ENCODE assay signal across 8 cellular contexts in genomic region chr13:113298001-113298945, GRCh38. TPM values are rescaled to one million over a fixed set of nuclear protein-coding genes. Genes with fewer than 3 reads are reported as not detected.
DNase-seq lines count a peak whose midpoint lies in the region; ATAC-seq, FAIRE-seq and TF ChIP-seq lines count a peak whose summit lies in the region.

No MANE protein-coding gene starts in this region.

- H3K4me1 ChIP-seq in adrenal gland (replicated peaks in 1 of 2) (peaks cover 21 to 41% of the 10 kb centered on the region in 2 donors), liver (ENCODE audit: control insufficient read depth in 4 of 4, insufficient read depth in 4 of 4, low read length in 3 of 4) (peaks cover 6 to 46% (median 27%) of the 10 kb centered on the region in 4 donors), upper lobe of right lung (peaks cover 6% of the 10 kb centered on the region)

- TF ChIP-seq RAD21 in liver (IDR thresholded peaks at IDR 0.05) = no peak

- H3K9ac ChIP-seq in liver (ENCODE audit: low read depth in 1 of 2, low read length in 2 of 2) = peak overlapping the region; percentile 63 to 94

- no peak for ATAC-seq in upper lobe of right lung
- no peak for ATAC-seq in HG02588 (IDR thresholded peaks at IDR 0.05; ENCODE audit: unreplicated experiment)

- H3K27me3 ChIP-seq in adrenal gland = no peaks in the 10 kb centered on the region
- H3K27me3 ChIP-seq in liver (ENCODE audit: control insufficient read depth in 4 of 4, insufficient read depth in 4 of 4, low read length in 3 of 4) = no peaks in the 10 kb centered on the region
- no peaks in the 10 kb centered on the region for H3K27me3 ChIP-seq in upper lobe of right lung

- TF ChIP-seq CTCF in adrenal gland (IDR thresholded peaks at IDR 0.05) (no peak), liver (IDR thresholded peaks at IDR 0.05; ENCODE audit: low read depth, low read length, missing input control) (no peak), upper lobe of right lung (IDR thresholded peaks at IDR 0.05) (no peak), D721Med (IDR thresholded peaks at IDR 0.05; ENCODE audit: insufficient read depth, missing control alignments) (no peak)

- WGBS in adrenal gland, 4 donors = 29 to 31% (median 30%) methylated on average over 21 of the region's 21 CpGs
- 31% methylated on average over 21 of the region's 21 CpGs for WGBS in liver

- no peaks in the 10 kb centered on the region for H3K36me3 ChIP-seq in adrenal gland (replicated peaks in 1 of 2)
- H3K36me3 ChIP-seq in liver (ENCODE audit: control insufficient read depth in 4 of 4, insufficient read depth in 3 of 4, low read depth in 1 of 4, low read length in 3 of 4) = peaks cover 0 to 4% (median 0%) of the 10 kb centered on the region in 4 donors
- H3K36me3 ChIP-seq in upper lobe of right lung = peaks cover 11% of the 10 kb centered on the region

- no peak for FAIRE-seq in D721Med (lab: Jason Lieb, UNC)

- in situ Hi-C loops in ACHN (cut with HindIII; ENCODE audit: low pct_ligation_motif_present, low pct_unique_long_range_greater_than_20kb, low sequenced_read_pairs) = no loop called here

- peak; percentile 15 for DNase-seq in ACHN
- DNase-seq in HPDE6-E6E7 (ENCODE audit: extremely low spot score) = peak; percentile 62
- DNase-seq in adrenal gland = peak in 1 of 7 donors; percentile 15
- no peak for DNase-seq in upper lobe of right lung
- no peak for DNase-seq in D721Med (ENCODE audit: insufficient read length, low spot score)
- DNase-seq in germinal center (ENCODE audit: low spot score) = no peak

- intact Hi-C loops in adrenal gland (cut with DNase I) = no loop called here
- intact Hi-C loops in upper lobe of right lung (cut with DNase I) = no loop called here

- H3K27ac ChIP-seq in adrenal gland (peak overlapping the region in 4 of 5 donors; percentile 73 to 98 (median 90)), liver (ENCODE audit: low read depth in 1 of 2, low read length in 2 of 2) (peak overlapping the region; percentile 26 to 85), upper lobe of right lung (peak overlapping the region; percentile 94)

- H3K9me3 ChIP-seq in adrenal gland (replicated peaks in 1 of 3) (no peaks in the 10 kb centered on the region), liver (ENCODE audit: control insufficient read depth in 4 of 4, low read length in 3 of 4) (no peaks in the 10 kb centered on the region), upper lobe of right lung (no peaks in the 10 kb centered on the region)

- no peak for TF ChIP-seq POLR2A in adrenal gland (IDR thresholded peaks at IDR 0.05)

- H3K4me3 ChIP-seq in adrenal gland (peak overlapping the region in 3 of 4 donors; percentile 32 to 98 (median 56)), liver (ENCODE audit: low read depth in 1 of 3, low read length in 3 of 3) (peak overlapping the region; percentile 90 to 93 (median 90)), upper lobe of right lung (peak overlapping the region; percentile 97)

TF ChIP-seq in liver, 16 proteins besides CTCF, POLR2A, EP300 and RAD21:
- TF ChIP-seq HNF4G (IDR thresholded peaks at IDR 0.05) = no peak
- TF ChIP-seq HNF4A (conservative IDR thresholded peaks at IDR 0.05) = no peak
- TF ChIP-seq FOXA1 (IDR thresholded peaks at IDR 0.05) = no peak

RNA-seq across cellular contexts. Expression of gene LAMP1, which starts 1.2 kb away (rescaled TPM):
- total RNA-seq in adrenal gland (100 to 1,000 TPM; 159 to 267 (median 186) TPM), liver (10 to 100 TPM; 60.0 to 65.8 TPM), upper lobe of right lung (332 TPM)
- polyA plus RNA-seq in adrenal gland (100 to 1,000 TPM in 1 of 3 donors, 10 to 100 TPM in 2; 40.6 to 106 (median 42.2) TPM), liver (100 to 1,000 TPM in 1 of 2 donors, 10 to 100 TPM in 1; 24.4 to 160 TPM)

Comparison
In these comparisons a context has a peak if more than half of its experiments do, and no peak if none do; other contexts are left out.
1. DNase-seq: peak in ACHN (single experiment) and HPDE6-E6E7 (single experiment); none in upper lobe of right lung (single experiment), D721Med (single experiment) and germinal center (single experiment).
2. Peak in every context shown above with its lines, with median percentiles within 50 percentile points of each other: H3K27ac ChIP-seq and H3K4me3 ChIP-seq.